In the genomic region with DNA sequence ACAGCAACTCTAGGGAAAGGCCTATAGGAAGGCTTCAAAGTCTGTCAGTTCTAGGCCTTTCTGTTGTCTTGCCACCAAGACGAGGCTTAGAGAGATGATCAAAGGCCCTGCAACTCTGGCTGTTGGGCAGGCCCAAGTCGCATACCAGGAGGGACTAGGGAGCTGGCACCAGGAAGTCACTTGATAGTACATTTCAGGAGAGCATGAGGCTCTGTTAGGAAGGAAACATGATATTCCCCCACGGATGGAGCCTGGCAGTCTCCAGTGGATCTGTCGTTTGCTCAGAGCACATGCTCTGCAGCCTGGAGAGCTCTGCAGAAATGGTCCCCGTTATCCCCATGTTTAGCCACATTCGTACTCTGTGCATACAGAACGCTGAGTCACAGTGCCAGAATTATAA, we compare ENCODE assay signal across 27 cellular contexts.
DNase-seq lines count a peak whose midpoint lies in the region; ATAC-seq, FAIRE-seq and TF ChIP-seq lines count a peak whose summit lies in the region.
"Had no signal": no experiment of that assay in that cellular context is flagged by ENCODE, and none has a peak within 500 bp of the region (broad histone marks: within the 10 kb centered on the region; RNA-seq: fewer than 3 reads in every experiment).

No MANE protein-coding gene starts in this region.

- H3K79me1 ChIP-seq in IMR-90 (ENCODE audit: low read depth in 1 of 2, low read length in 2 of 2), result no peaks in the 10 kb centered on the region

- no peak overlapping the region for H2BK15ac ChIP-seq in IMR-90 (ENCODE audit: low read depth, low read length)

- no peaks in the 10 kb centered on the region for H3K9me2 ChIP-seq in Karpas-422 (replicated peaks; ENCODE audit: insufficient read depth, low read length)

- no peak overlapping the region for H3K18ac ChIP-seq in IMR-90 (ENCODE audit: low read depth, low read length)

- dilution Hi-C loops in IMR-90 (cut with HindIII; ENCODE audit: low sequenced_read_pairs, unreplicated experiment), result no loop called here

- POLR2A ChIA-PET in IMR-90 (lab: Charles Lee; ENCODE audit: unreplicated experiment), result no interaction called here
- POLR2A ChIA-PET in K562 (lab: Yijun Ruan, JAX), result no interaction called here

- H4K5ac ChIP-seq in IMR-90 (ENCODE audit: low read depth, low read length), result no peak overlapping the region

- DNase-seq in AG08395 (ENCODE audit: low spot score) (peak; percentile 22), IMR-90 (no peak), K562 (ENCODE audit: extremely low read depth in 1 of 4, low spot score in 3 of 4) (no peak), Karpas-422 (no peak)
- DNase-seq: activated CD8-positive, alpha-beta T cell treated with anti-CD3 and anti-CD28 coated beads for 36 hours; effector CD4-positive, alpha-beta T cell; GM23248; lower lobe of right lung; NCI-H1436 treated with DMSO at 0.1 percent for 48 hours; NCI-H748 treated with DMSO at 0.1 percent for 48 hours; stimulated activated naive B cell treated with anti-CD40 and anti-IgM and Interleukin-4, amounts not matched to agents 10 μg/mL and 1 μg/mL and 100 μg/mL, for 72 hours; T-helper 2 cell had no signal

- in situ Hi-C loops in IMR-90 (cut with MboI; ENCODE audit: low sequenced_read_pairs), result no loop called here
- in situ Hi-C loops in K562 (cut with MboI), result no loop called here

- H3K4me2 ChIP-seq in IMR-90 (ENCODE audit: low read depth, low read length), result no peak overlapping the region
- H3K4me2 ChIP-seq in K562 (ENCODE audit: insufficient read depth, low read length), result no peak overlapping the region
- no peak overlapping the region for H3K4me2 ChIP-seq in Karpas-422 (ENCODE audit: low read depth, low read length, poor library complexity, severe bottlenecking)
- H3K4me2 ChIP-seq: neural progenitor cell had no signal

- H2BK20ac ChIP-seq in IMR-90 (ENCODE audit: low read depth, low read length), result no peak overlapping the region

- no peak overlapping the region for H4K91ac ChIP-seq in IMR-90 (ENCODE audit: insufficient read depth, low read depth, low read length)

- TF ChIP-seq POLR2A in IMR-90 (IDR thresholded peaks at IDR 0.05; ENCODE audit: low read depth, low read length), result no peak
- TF ChIP-seq POLR2A in K562 (conservative IDR thresholded peaks at IDR 0.05), result no peak

- CTCF ChIA-PET in IMR-90 (lab: Yijun Ruan, JAX), result no interaction called here
- CTCF ChIA-PET in K562 (lab: Yijun Ruan, JAX; ENCODE audit: low intra/inter-chr PET ratio), result no interaction called here

- H3K9ac ChIP-seq in IMR-90 (ENCODE audit: low read depth, low read length) (no peak overlapping the region), K562 (ENCODE audit: insufficient read depth in 1 of 2, low read depth in 2 of 2, low read length in 2 of 2) (no peak overlapping the region), Karpas-422 (ENCODE audit: low read length) (no peak overlapping the region)
- H3K9ac ChIP-seq: GM23248, neural progenitor cell, parathyroid adenoma had no signal

- H3K56ac ChIP-seq in IMR-90 (ENCODE audit: extremely low read depth, insufficient read depth, low read length), result no peak overlapping the region

- no peaks in the 10 kb centered on the region; the same call in 1 of the 2 replicates for H3K4me1 ChIP-seq in IMR-90 (ENCODE audit: control insufficient read depth, insufficient read depth, low read length)
- no peaks in the 10 kb centered on the region for H3K4me1 ChIP-seq in K562 (replicated peaks in 1 of 2; ENCODE audit: control insufficient read depth in 2 of 2, insufficient read depth in 2 of 2, low read length in 2 of 2)
- H3K4me1 ChIP-seq in muscle layer of duodenum (ENCODE audit: control insufficient read depth in 1 of 2, insufficient read depth in 2 of 2, low read length in 2 of 2), result peaks cover 0 to 6% of the 10 kb centered on the region in 2 donors
- H3K4me1 ChIP-seq in Karpas-422 (ENCODE audit: low read length), result no peaks in the 10 kb centered on the region
- H3K4me1 ChIP-seq: breast epithelium, parathyroid adenoma, suprapubic skin, upper lobe of right lung had no signal

- no peak for TF ChIP-seq RAD21 in IMR-90 (IDR thresholded peaks at IDR 0.05; ENCODE audit: low read length)
- no peak for TF ChIP-seq RAD21 in K562 (CRISPR knock-in tag; conservative IDR thresholded peaks at IDR 0.05 in 1 of 2, IDR thresholded peaks at IDR 0.05 in 1 of 2)

- H3K36me3 ChIP-seq in IMR-90 (ENCODE audit: control insufficient read depth, insufficient read depth, low read length), result peaks cover 15% of the 10 kb centered on the region
- H3K36me3 ChIP-seq in K562 (ENCODE audit: control insufficient read depth, insufficient read depth, low read length), result no peaks in the 10 kb centered on the region
- peaks cover 0 to 19% of the 10 kb centered on the region in 2 donors for H3K36me3 ChIP-seq in muscle layer of duodenum (ENCODE audit: control insufficient read depth in 1 of 2, insufficient read depth in 2 of 2, low read length in 2 of 2)
- H3K36me3 ChIP-seq in Karpas-422 (ENCODE audit: insufficient read depth, low read length), result no peaks in the 10 kb centered on the region
- H3K36me3 ChIP-seq: breast epithelium, lower lobe of right lung, neural progenitor cell, suprapubic skin, upper lobe of right lung had no signal

- H3K4me3 ChIP-seq in IMR-90 (ENCODE audit: insufficient read depth, low read depth, low read length) (no peak overlapping the region), K562 (no peak overlapping the region), muscle layer of duodenum (ENCODE audit: low read depth in 1 of 2, low read length in 2 of 2) (no peak overlapping the region), Karpas-422 (ENCODE audit: low read length) (no peak overlapping the region)
- H3K4me3 ChIP-seq: breast epithelium, GM23248, lower lobe of right lung, neural progenitor cell, suprapubic skin, upper lobe of right lung had no signal

- H3K27ac ChIP-seq in IMR-90 (ENCODE audit: insufficient read depth, low read length) (no peak overlapping the region), K562 (ENCODE audit: extremely low read depth, low read depth, low read length) (no peak overlapping the region), muscle layer of duodenum (ENCODE audit: low read length) (peak overlapping the region; percentile 13), Karpas-422 (ENCODE audit: low read length) (no peak overlapping the region)
- H3K27ac ChIP-seq: breast epithelium, GM23248, lower lobe of right lung, neural progenitor cell, parathyroid adenoma, RWPE1, suprapubic skin, upper lobe of right lung had no signal

- no peak overlapping the region for H2BK5ac ChIP-seq in IMR-90 (ENCODE audit: low read depth, low read length, poor library complexity, severe bottlenecking)

- no peak overlapping the region for H4K8ac ChIP-seq in IMR-90 (ENCODE audit: low read depth in 2 of 2, low read length in 2 of 2)

- no peaks in the 10 kb centered on the region for H3K27me3 ChIP-seq in IMR-90 (ENCODE audit: control insufficient read depth, insufficient read depth, low read length)
- peaks cover 3 to 41% of the 10 kb centered on the region in 2 experiments; a peak in 4 of 5 replicates for H3K27me3 ChIP-seq in K562 (ENCODE audit: control insufficient read depth in 2 of 2, insufficient read depth in 2 of 2, low read length in 2 of 2)
- no peaks in the 10 kb centered on the region for H3K27me3 ChIP-seq in muscle layer of duodenum (ENCODE audit: low read depth, low read length)
- H3K27me3 ChIP-seq in Karpas-422 (ENCODE audit: low read length), result no peaks in the 10 kb centered on the region
- H3K27me3 ChIP-seq: breast epithelium, neural progenitor cell, suprapubic skin, upper lobe of right lung had no signal

- no peak for TF ChIP-seq EP300 in K562 (IDR thresholded peaks at IDR 0.05; ENCODE audit: low read length)

- H3K9me1 ChIP-seq in IMR-90 (ENCODE audit: insufficient read depth, low read length) (no peaks in the 10 kb centered on the region), K562 (ENCODE audit: control insufficient read depth, insufficient read depth, low read length) (no peaks in the 10 kb centered on the region)

- no peak overlapping the region for H3K4ac ChIP-seq in IMR-90 (ENCODE audit: low read depth, low read length)

- no peak overlapping the region for H3K14ac ChIP-seq in IMR-90 (replicated peaks; ENCODE audit: low read depth, low read length)

- TF ChIP-seq CTCF in IMR-90 (conservative IDR thresholded peaks at IDR 0.05; ENCODE audit: low read depth, low read length), result no peak
- TF ChIP-seq CTCF in K562 (IDR thresholded peaks at IDR 0.05 in 2 of 3, conservative IDR thresholded peaks at IDR 0.05 in 1 of 3; ENCODE audit: insufficient read depth in 2 of 3, low read depth in 1 of 3, low read length in 3 of 3), result no peak

- H3K79me2 ChIP-seq in K562 (ENCODE audit: control insufficient read depth, insufficient read depth, low read length) (no peaks in the 10 kb centered on the region), Karpas-422 (ENCODE audit: low read length) (no peaks in the 10 kb centered on the region)
- H3K79me2 ChIP-seq: parathyroid adenoma had no signal

- H3K23ac ChIP-seq in IMR-90 (ENCODE audit: low read depth, low read length), result no peak overlapping the region

- no peaks in the 10 kb centered on the region for H4K20me1 ChIP-seq in IMR-90 (ENCODE audit: insufficient read depth, low read length)
- H4K20me1 ChIP-seq in K562 (replicated peaks; ENCODE audit: control insufficient read depth, insufficient read depth, low read length), result no peaks in the 10 kb centered on the region
- H4K20me1 ChIP-seq in Karpas-422 (ENCODE audit: insufficient read depth, low read depth, low read length), result no peaks in the 10 kb centered on the region

- WGBS in IMR-90 (ENCODE audit: extremely low coverage in 2 of 2, insufficient read length in 1 of 2), 2 experiments, result 70% methylated on average over 4 of the region's 7 CpGs; no CpG with 5 or more reads in 1 of the 2 experiments
- WGBS in K562 (ENCODE audit: insufficient coverage, low coverage, missing lambda C conversion rate), result 0% methylated on average over 5 of the region's 7 CpGs

- H2AK9ac ChIP-seq in IMR-90 (replicated peaks; ENCODE audit: low read depth, low read length, poor library complexity), result peak overlapping the region; percentile 71

- BruUV-seq in IMR-90 (replicated peaks; lab: Mats Ljungman, UMichigan) (no TSS peak), K562 (replicated peaks; lab: Mats Ljungman, UMichigan) (no TSS peak)

- H2AFZ ChIP-seq in IMR-90 (replicated peaks; ENCODE audit: low read length, poor library complexity) (no peak overlapping the region), K562 (ENCODE audit: low read depth, low read length) (no peak overlapping the region), Karpas-422 (ENCODE audit: low read length) (no peak overlapping the region)
- H2AFZ ChIP-seq: GM23248, neural progenitor cell, parathyroid adenoma had no signal

- no peak for FAIRE-seq in K562 (lab: Jason Lieb, UNC)
- FAIRE-seq: colon, GM12891, keratinocyte had no signal

- H2AK5ac ChIP-seq in IMR-90 (ENCODE audit: low read depth, low read length), result no peak overlapping the region

- peak; percentile 32; the same call in 1 of the 2 replicates for ATAC-seq in IMR-90 (ENCODE audit: low read depth)
- no peak for ATAC-seq in K562
- ATAC-seq in HG03439 (IDR thresholded peaks at IDR 0.05; ENCODE audit: unreplicated experiment), result no peak
- no peak for ATAC-seq in HG03442 (IDR thresholded peaks at IDR 0.05; ENCODE audit: unreplicated experiment)
- ATAC-seq: activated CD8-positive, alpha-beta T cell treated with anti-CD3 and anti-CD28 coated beads for 36 hours; activated T-helper 17 cell treated with anti-CD3 and anti-CD28 coated beads, Interleukin-2, amount 50 U/mL, for 72 hours; sciatic nerve; SK-N-SH treated with all-trans-retinoic acid at 6 μM for 48 hours; stimulated activated naive B cell treated with anti-CD40 and anti-IgM and Interleukin-4, amounts not matched to agents 10 μg/mL and 1 μg/mL and 100 μg/mL, for 72 hours had no signal

- intact Hi-C loops in IMR-90 (cut with micrococcal nuclease) (no loop called here), K562 (cut with micrococcal nuclease) (no loop called here)

- H3K9me3 ChIP-seq in IMR-90 (ENCODE audit: control insufficient read depth, insufficient read depth, low read length) (no peaks in the 10 kb centered on the region), K562 (replicated peaks; ENCODE audit: control insufficient read depth, insufficient read depth, low read depth, low read length) (no peaks in the 10 kb centered on the region), muscle layer of duodenum (ENCODE audit: control insufficient read depth in 1 of 2, low read length in 2 of 2) (peaks cover 0 to 2% of the 10 kb centered on the region in 2 donors), Karpas-422 (ENCODE audit: low read length) (no peaks in the 10 kb centered on the region)
- H3K9me3 ChIP-seq: breast epithelium, lower lobe of right lung, suprapubic skin, upper lobe of right lung had no signal

- H2BK120ac ChIP-seq in IMR-90 (ENCODE audit: low read depth, low read length), result no peak overlapping the region
